18 cellular contexts compared by ENCODE assay signal in the genomic region with DNA sequence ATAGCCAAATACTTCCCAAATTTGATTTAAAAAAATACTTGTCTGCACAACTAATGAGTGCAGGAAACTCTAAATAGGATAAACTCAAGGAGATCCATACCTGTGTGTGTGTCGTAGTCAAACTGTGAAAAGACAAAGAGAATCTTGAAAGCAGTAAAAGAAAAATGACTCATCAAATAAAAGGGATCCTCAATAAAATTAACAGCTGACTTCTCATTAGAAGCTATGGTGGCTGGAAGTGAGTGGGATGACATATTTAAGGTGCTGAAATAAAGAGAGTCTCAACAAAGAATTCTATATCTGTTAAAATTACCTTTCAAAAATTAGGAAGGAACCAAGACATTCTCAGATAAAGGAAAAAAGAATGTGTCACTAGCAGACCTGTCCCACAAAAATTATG.
"Had no signal": no experiment of that assay in that cellular context is flagged by ENCODE, and none has a peak within 500 bp of the region (broad histone marks: within the 10 kb centered on the region; RNA-seq: fewer than 3 reads in every experiment).

No MANE protein-coding gene starts in this region.

- H3K27ac ChIP-seq: body of pancreas, hepatocyte, parathyroid adenoma, thoracic aorta, upper lobe of left lung had no signal

- H3K4me3 Mint-ChIP-seq: activated CD4-positive, alpha-beta T cell treated with anti-CD3 and anti-CD28 coated beads, Interleukin-2, amount 10 ng/mL, durations not matched to agents 24 days and 14 days; activated CD8-positive, alpha-beta T cell treated with anti-CD3 and anti-CD28 coated beads, Interleukin-2, amount 10 ng/mL, durations not matched to agents 7 days and 5 days; activated naive CD8-positive, alpha-beta T cell treated with anti-CD3 and anti-CD28 coated beads, Interleukin-2, amount 10 ng/mL, durations not matched to agents 7 days and 5 days; activated T-cell treated with anti-CD3 and anti-CD28 coated beads, Interleukin-2, amount 50 U/mL, for 24 hours; natural killer cell treated with Interleukin-12 subunit alpha and Interleukin-12 subunit beta and Interleukin-15 and Interleukin-18, amount 100 ng/mL, for 72 hours; stimulated activated naive B cell treated with anti-CD40 and anti-IgM and Interleukin-4, amounts not matched to agents 10 μg/mL and 1 μg/mL and 100 μg/mL, for 72 hours had no signal

- H3K36me3 ChIP-seq: neutrophil, thoracic aorta, upper lobe of left lung had no signal

- H2AFZ ChIP-seq: hepatocyte, parathyroid adenoma had no signal

- H3K9me3 ChIP-seq: neutrophil had no signal

- H3K27ac Mint-ChIP-seq: activated CD4-positive, alpha-beta T cell treated with anti-CD3 and anti-CD28 coated beads, Interleukin-2, amount 10 ng/mL, durations not matched to agents 24 days and 14 days; activated CD8-positive, alpha-beta T cell treated with anti-CD3 and anti-CD28 coated beads, Interleukin-2, amount 10 ng/mL, durations not matched to agents 7 days and 5 days; activated naive CD8-positive, alpha-beta T cell treated with anti-CD3 and anti-CD28 coated beads, Interleukin-2, amount 10 ng/mL, durations not matched to agents 7 days and 5 days; activated T-cell treated with anti-CD3 and anti-CD28 coated beads, Interleukin-2, amount 50 U/mL, for 24 hours; activated T-helper 2 cell treated with anti-CD3 and anti-CD28 coated beads, Interferon-gamma antibody, Interleukin-2, Interleukin-4, amounts not matched to agents 10 μg/mL and 5 μg/mL and 100 μg/mL, durations not matched to agents 14 hours and 24 hours and 36 hours; natural killer cell treated with Interleukin-12 subunit alpha and Interleukin-12 subunit beta and Interleukin-15 and Interleukin-18, amount 100 ng/mL, for 72 hours; stimulated activated naive B cell treated with anti-CD40 and anti-IgM and Interleukin-4, amounts not matched to agents 10 μg/mL and 1 μg/mL and 100 μg/mL, for 72 hours had no signal

- DNase-seq: activated CD4-positive, alpha-beta T cell treated with anti-CD3 and anti-CD28 coated beads, Interleukin-2, amount 10 ng/mL, durations not matched to agents 24 days and 14 days; activated CD4-positive, CD25-positive, alpha-beta regulatory T cell; activated CD8-positive, alpha-beta T cell treated with anti-CD3 and anti-CD28 coated beads, Interleukin-2, amount 10 ng/mL, durations not matched to agents 7 days and 5 days; activated naive CD4-positive, alpha-beta T cell treated with Interleukin-2 at 50 U/mL for 16 hours; activated naive CD8-positive, alpha-beta T cell treated with anti-CD3 and anti-CD28 coated beads, Interleukin-2, amount 10 ng/mL, durations not matched to agents 7 days and 5 days; activated T-cell treated with anti-CD3 and anti-CD28 coated beads, Interleukin-2, amount 50 U/mL, for 24 hours; body of pancreas; dermis blood vessel endothelial cell; effector memory CD4-positive, alpha-beta T cell; left cardiac atrium; stimulated activated naive B cell treated with anti-CD40 and anti-IgM and Interleukin-4, amounts not matched to agents 10 μg/mL and 1 μg/mL and 100 μg/mL, for 72 hours; upper lobe of left lung had no signal

- H3K27me3 ChIP-seq: body of pancreas, hepatocyte, neutrophil, upper lobe of left lung had no signal

- H3K4me1 ChIP-seq: body of pancreas, parathyroid adenoma had no signal

- ATAC-seq: activated CD8-positive, alpha-beta T cell treated with anti-CD3 and anti-CD28 coated beads, Interleukin-2, amount 10 ng/mL, durations not matched to agents 7 days and 5 days; body of pancreas; left cardiac atrium; natural killer cell treated with Interleukin-12 subunit alpha and Interleukin-12 subunit beta and Interleukin-15 and Interleukin-18, amount 100 ng/mL, for 72 hours; stimulated activated naive B cell treated with anti-CD40 and anti-IgM and Interleukin-4, amounts not matched to agents 10 μg/mL and 1 μg/mL and 100 μg/mL, for 72 hours had no signal

- H3K27me3 Mint-ChIP-seq: activated CD4-positive, alpha-beta T cell treated with anti-CD3 and anti-CD28 coated beads, Interleukin-2, amount 10 ng/mL, durations not matched to agents 24 days and 14 days; activated naive CD8-positive, alpha-beta T cell treated with anti-CD3 and anti-CD28 coated beads, Interleukin-2, amount 10 ng/mL, durations not matched to agents 7 days and 5 days; activated T-cell treated with anti-CD3 and anti-CD28 coated beads, Interleukin-2, amount 50 U/mL, for 24 hours; natural killer cell treated with Interleukin-12 subunit alpha and Interleukin-12 subunit beta and Interleukin-15 and Interleukin-18, amount 100 ng/mL, for 72 hours; stimulated activated naive B cell treated with anti-CD40 and anti-IgM and Interleukin-4, amounts not matched to agents 10 μg/mL and 1 μg/mL and 100 μg/mL, for 72 hours had no signal

- H3K4me2 ChIP-seq: hepatocyte had no signal

- H3K4me3 ChIP-seq: body of pancreas, hepatocyte, thoracic aorta, upper lobe of left lung had no signal

- H3K9ac ChIP-seq: parathyroid adenoma had no signal
